20 cellular contexts compared by ENCODE assay signal in the genomic region with DNA sequence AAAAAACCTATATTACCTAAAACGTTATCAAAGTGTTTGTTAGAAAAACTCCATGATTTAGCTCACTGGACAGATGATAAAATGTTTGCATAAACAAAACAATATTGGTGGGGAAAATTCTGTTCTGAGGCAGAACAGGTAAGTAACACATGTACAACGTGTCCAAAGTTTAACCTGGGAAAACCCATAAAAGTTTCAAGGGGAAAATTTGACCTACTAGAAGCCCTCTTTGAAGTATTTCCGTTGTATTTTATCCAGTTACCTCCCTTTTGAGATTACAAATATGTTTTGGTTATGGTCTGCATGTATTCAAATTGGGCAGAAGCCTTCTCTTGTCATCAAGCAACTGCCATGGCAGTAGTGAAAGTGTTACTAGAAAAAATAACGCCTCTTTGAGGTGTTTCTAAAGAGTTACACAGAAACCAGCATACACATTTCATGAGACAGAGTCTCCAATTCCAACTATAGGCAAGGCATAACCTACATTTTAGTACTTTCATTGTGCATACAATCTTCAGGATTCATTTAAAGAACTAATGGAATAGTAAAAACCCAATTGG. TPM values are rescaled to one million over a fixed set of nuclear protein-coding genes. Genes with fewer than 3 reads are reported as not detected.
DNase-seq lines count a peak whose midpoint lies in the region; ATAC-seq lines count a peak whose summit lies in the region.
"Had no signal": no experiment of that assay in that cellular context is flagged by ENCODE, and none has a peak within 500 bp of the region (broad histone marks: within the 10 kb centered on the region; RNA-seq: fewer than 3 reads in every experiment).

No MANE protein-coding gene starts in this region.

- peak; percentile 69 for ATAC-seq in GM18861 (IDR thresholded peaks at IDR 0.05; ENCODE audit: unreplicated experiment)
- ATAC-seq in GM21381 (IDR thresholded peaks at IDR 0.05; ENCODE audit: unreplicated experiment): peak; percentile 63
- ATAC-seq in HG02870 (IDR thresholded peaks at IDR 0.05; ENCODE audit: unreplicated experiment): peak; percentile 88
- peak; percentile 60 for ATAC-seq in HG03469 (IDR thresholded peaks at IDR 0.05; ENCODE audit: unreplicated experiment)
- ATAC-seq: heart right ventricle had no signal

- no peaks in the 10 kb centered on the region for H3K36me3 ChIP-seq in neuronal stem cell (replicated peaks in 1 of 2; ENCODE audit: control insufficient read depth in 2 of 2, insufficient read depth in 2 of 2, low read length in 2 of 2)
- H3K36me3 ChIP-seq: ascending aorta, BLaER1, colonic mucosa, heart right ventricle had no signal

- peaks cover 0 to 1% of the 10 kb centered on the region in 2 donors for H3K9me3 ChIP-seq in neuronal stem cell (replicated peaks in 1 of 2; ENCODE audit: control insufficient read depth in 2 of 2, insufficient read depth in 1 of 2, low read depth in 1 of 2, low read length in 2 of 2)
- H3K9me3 ChIP-seq: colonic mucosa had no signal

- no peak overlapping the region for H3K23ac ChIP-seq in neuronal stem cell (ENCODE audit: low read depth, low read length, poor library complexity)

- no peak overlapping the region for H3K27ac ChIP-seq in neuronal stem cell (replicated peaks; ENCODE audit: low read length)
- H3K27ac ChIP-seq: ascending aorta, BLaER1, colonic mucosa, heart right ventricle, skin epidermis had no signal

- no peak overlapping the region for H2AK5ac ChIP-seq in neuronal stem cell (ENCODE audit: low read depth, low read length)

- no peak overlapping the region for H3K4me3 ChIP-seq in neuronal stem cell (ENCODE audit: low read length in 2 of 2)
- H3K4me3 ChIP-seq: ascending aorta, BLaER1, colonic mucosa, heart right ventricle, skin epidermis had no signal

- no peak overlapping the region for H4K91ac ChIP-seq in neuronal stem cell (ENCODE audit: low read depth, low read length, poor library complexity)

- H4K8ac ChIP-seq in neuronal stem cell (ENCODE audit: low read depth, low read length): no peak overlapping the region

- H3K79me1 ChIP-seq in neuronal stem cell (ENCODE audit: low read depth, low read length): no peaks in the 10 kb centered on the region

- DNase-seq in T-helper 2 cell treated with Interferon-gamma antibody and Interleukin-4, amounts not matched to agents 5 μg/mL and 100 μg/mL, for 36 hours (ENCODE audit: low spot score): no peak
- DNase-seq in NCI-H446 (lab: John Stamatoyannopoulos, UW) (no peak), neuronal stem cell (ENCODE audit: low spot score) (no peak), NCI-H2196 (lab: John Stamatoyannopoulos, UW; ENCODE audit: unreplicated experiment) (no peak)
- DNase-seq: activated CD4-positive, alpha-beta T cell treated with anti-CD3 and anti-CD28 coated beads, Interleukin-2, amount 50 U/mL, for 1 hour; colonic mucosa; DND-41; H9; heart right ventricle; NCI-H2029; occipital lobe; Right ventricle myocardium superior had no signal

- no peaks in the 10 kb centered on the region for H3K27me3 ChIP-seq in neuronal stem cell (ENCODE audit: control insufficient read depth in 3 of 3, insufficient read depth in 3 of 3, low read depth in 1 of 3, low read length in 3 of 3)
- H3K27me3 ChIP-seq: ascending aorta, BLaER1, colonic mucosa, heart right ventricle had no signal

- no peak overlapping the region for H2BK12ac ChIP-seq in neuronal stem cell (ENCODE audit: low read length)

- no peak overlapping the region for H2BK120ac ChIP-seq in neuronal stem cell (ENCODE audit: low read depth, low read length)

- H3K9ac ChIP-seq in neuronal stem cell (ENCODE audit: low read depth, low read length, poor library complexity): no peak overlapping the region
- H3K9ac ChIP-seq: BLaER1 had no signal

- WGBS in neuronal stem cell (ENCODE audit: extremely low coverage in 2 of 2, insufficient read length in 2 of 2, insufficient replicate concordance in 1 of 2), 2 donors: no CpG with 5 or more reads among the region's 4 CpGs

- H3K4me1 ChIP-seq in neuronal stem cell (ENCODE audit: control insufficient read depth in 2 of 2, insufficient read depth in 1 of 2, low read depth in 1 of 2, low read length in 2 of 2): no peaks in the 10 kb centered on the region
- H3K4me1 ChIP-seq: ascending aorta, BLaER1, colonic mucosa, heart right ventricle had no signal

- H3K18ac ChIP-seq in neuronal stem cell (ENCODE audit: low read length): no peak overlapping the region

- no peaks in the 10 kb centered on the region for H3K4me1 Mint-ChIP-seq in T-helper 2 cell treated with Interferon-gamma antibody and Interleukin-4, amounts not matched to agents 5 μg/mL and 100 μg/mL, for 36 hours (ENCODE audit: low read depth)

- H3K9me3 Mint-ChIP-seq in T-helper 2 cell treated with Interferon-gamma antibody and Interleukin-4, amounts not matched to agents 5 μg/mL and 100 μg/mL, for 36 hours: peaks cover 10% of the 10 kb centered on the region

- no peaks in the 10 kb centered on the region for H3K27me3 Mint-ChIP-seq in T-helper 2 cell treated with Interferon-gamma antibody and Interleukin-4, amounts not matched to agents 5 μg/mL and 100 μg/mL, for 36 hours (ENCODE audit: low read depth)

- H3K4ac ChIP-seq in neuronal stem cell (ENCODE audit: low read length): no peak overlapping the region

- no peak overlapping the region for H3K27ac Mint-ChIP-seq in T-helper 2 cell treated with Interferon-gamma antibody and Interleukin-4, amounts not matched to agents 5 μg/mL and 100 μg/mL, for 36 hours
- H3K27ac Mint-ChIP-seq: H9 had no signal

- no peak overlapping the region for H3K14ac ChIP-seq in neuronal stem cell (ENCODE audit: low read length)

- no peaks in the 10 kb centered on the region for H3K36me3 Mint-ChIP-seq in T-helper 2 cell treated with Interferon-gamma antibody and Interleukin-4, amounts not matched to agents 5 μg/mL and 100 μg/mL, for 36 hours (ENCODE audit: low read depth)

- no peak overlapping the region for H2BK5ac ChIP-seq in neuronal stem cell (ENCODE audit: low read length)

- H2AFZ ChIP-seq in neuronal stem cell (ENCODE audit: low read length): no peak overlapping the region

- no peak overlapping the region for H3K4me2 ChIP-seq in neuronal stem cell (ENCODE audit: insufficient read depth, low read length, poor library complexity, severe bottlenecking)
- H3K4me2 ChIP-seq: BLaER1 had no signal

- H3K4me3 Mint-ChIP-seq in T-helper 2 cell treated with Interferon-gamma antibody and Interleukin-4, amounts not matched to agents 5 μg/mL and 100 μg/mL, for 36 hours: no peak overlapping the region
- H3K4me3 Mint-ChIP-seq: activated T-helper 1 cell treated with anti-CD3 and anti-CD28 coated beads, Interleukin-12 subunit alpha, Interleukin-12 subunit beta, Interleukin-2, Interleukin-4 antibody, amounts not matched to agents 30 ng/mL and 10 ng/mL and 1 ng/mL, durations not matched to agents 14 hours and 24 hours and 36 hours; H9 had no signal

- H2BK15ac ChIP-seq in neuronal stem cell (ENCODE audit: low read length): no peak overlapping the region

RNA-seq across cellular contexts. Expression of a gene that starts 58.0 kb away (rescaled TPM):
- polyA plus RNA-seq in neuronal stem cell (2013, experiment 1 of 2): not detected
- polyA plus RNA-seq in neuronal stem cell (2013, experiment 2 of 2): not detected
- polyA plus RNA-seq: heart right ventricle had no signal
